Comparison of ENCODE assay signal across 1 cellular context in the genomic region with DNA sequence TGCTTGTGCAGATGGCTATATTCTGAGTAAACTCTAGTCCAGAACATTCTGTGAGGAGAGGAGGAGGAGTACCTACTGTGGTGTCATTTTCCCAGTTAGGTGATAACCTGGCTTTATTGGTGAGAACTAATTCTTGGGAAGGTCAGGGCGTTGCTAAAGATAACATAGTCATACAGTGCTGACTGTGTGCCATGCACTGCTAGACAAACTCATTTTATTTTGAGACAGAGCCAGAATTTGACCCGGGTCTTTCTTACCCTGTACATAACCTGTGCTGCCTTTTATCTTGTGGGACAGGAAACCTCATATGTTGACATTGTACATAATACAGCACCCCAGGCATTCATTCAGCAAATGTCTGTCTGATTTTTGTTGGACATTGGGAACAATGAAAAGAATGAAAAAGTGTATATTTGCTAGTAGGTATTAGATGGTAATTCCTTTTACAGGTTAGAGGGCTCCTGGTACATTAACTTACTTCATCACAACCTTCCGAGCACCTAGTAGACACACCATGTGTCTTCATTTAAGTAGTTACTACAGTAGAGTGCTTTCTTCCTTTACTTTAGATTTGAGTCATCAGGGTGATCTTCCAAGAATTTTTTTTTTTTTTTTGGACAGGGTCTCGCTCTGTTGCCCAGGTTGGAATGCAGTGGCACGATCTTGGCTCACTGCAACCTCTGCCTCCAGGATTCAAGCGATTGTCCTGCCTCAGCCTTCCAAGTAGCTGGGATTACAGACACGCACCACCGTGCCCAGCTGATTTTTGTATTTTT.
TF ChIP-seq lines count a peak whose summit lies in the region.

No MANE protein-coding gene starts in this region.

TF ChIP-seq in HepG2, 621 proteins besides CTCF, POLR2A, EP300 and RAD21 (continued from another document and continues in another):
- TF ChIP-seq, protein P1, sequence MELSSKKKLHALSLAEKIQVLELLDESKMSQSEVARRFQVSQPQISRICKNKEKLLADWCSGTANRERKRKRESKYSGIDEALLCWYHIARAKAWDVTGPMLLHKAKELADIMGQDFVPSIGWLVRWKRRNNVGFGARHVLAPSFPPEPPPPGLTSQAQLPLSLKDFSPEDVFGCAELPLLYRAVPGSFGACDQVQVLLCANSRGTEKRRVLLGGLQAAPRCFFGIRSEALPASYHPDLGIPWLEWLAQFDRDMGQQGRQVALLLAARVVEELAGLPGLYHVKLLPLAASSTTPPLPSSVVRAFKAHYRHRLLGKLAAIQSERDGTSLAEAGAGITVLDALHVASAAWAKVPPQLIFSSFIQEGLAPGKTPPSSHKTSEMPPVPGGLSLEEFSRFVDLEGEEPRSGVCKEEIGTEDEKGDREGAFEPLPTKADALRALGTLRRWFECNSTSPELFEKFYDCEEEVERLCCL (CRISPR knock-in tag; IDR thresholded peaks at IDR 0.05; ENCODE audit: borderline replicate concordance): no peak
- TF ChIP-seq RORA (CRISPR knock-in tag; IDR thresholded peaks at IDR 0.05) (no peak), ZNF343 (CRISPR knock-in tag; IDR thresholded peaks at IDR 0.05) (no peak), SP1 (IDR thresholded peaks at IDR 0.05) (no peak), SP1 (CRISPR knock-in tag; IDR thresholded peaks at IDR 0.05) (no peak), PHB2 (IDR thresholded peaks at IDR 0.05; ENCODE audit: partially characterized antibody) (no peak), ZNF782 (CRISPR knock-in tag; IDR thresholded peaks at IDR 0.05; ENCODE audit: borderline replicate concordance) (no peak), ZMYM2 (CRISPR knock-in tag; IDR thresholded peaks at IDR 0.05) (no peak), ERF (CRISPR knock-in tag; IDR thresholded peaks at IDR 0.05) (no peak), ZNF510 (CRISPR knock-in tag; IDR thresholded peaks at IDR 0.05; ENCODE audit: low read depth) (no peak), FOXK2 (IDR thresholded peaks at IDR 0.05) (no peak), AGO1 (IDR thresholded peaks at IDR 0.05; ENCODE audit: low read depth, low read length, poor library complexity, severe bottlenecking) (no peak), ZNF777 (CRISPR knock-in tag; IDR thresholded peaks at IDR 0.05) (no peak), ZNF329 (CRISPR knock-in tag; IDR thresholded peaks at IDR 0.05; ENCODE audit: low read depth) (no peak), ZNF674 (CRISPR knock-in tag; IDR thresholded peaks at IDR 0.05; ENCODE audit: low read depth) (no peak), KLF12 (CRISPR knock-in tag; IDR thresholded peaks at IDR 0.05; ENCODE audit: borderline replicate concordance) (no peak), ATAD3A (CRISPR knock-in tag; IDR thresholded peaks at IDR 0.05) (no peak), GLI4 (CRISPR knock-in tag; IDR thresholded peaks at IDR 0.05; ENCODE audit: borderline replicate concordance) (no peak), PHF21A (CRISPR knock-in tag; IDR thresholded peaks at IDR 0.05) (peak; percentile 63; the same call in 1 of the 2 replicates), SUZ12 (IDR thresholded peaks at IDR 0.05; ENCODE audit: low read depth, low read length) (no peak), GABPB1 (CRISPR knock-in tag; IDR thresholded peaks at IDR 0.05) (no peak), NAIF1 (CRISPR knock-in tag; IDR thresholded peaks at IDR 0.05; ENCODE audit: borderline replicate concordance) (no peak), ZC3H4 (CRISPR knock-in tag; IDR thresholded peaks at IDR 0.05; ENCODE audit: borderline replicate concordance) (no peak)
- TF ChIP-seq, protein P2, sequence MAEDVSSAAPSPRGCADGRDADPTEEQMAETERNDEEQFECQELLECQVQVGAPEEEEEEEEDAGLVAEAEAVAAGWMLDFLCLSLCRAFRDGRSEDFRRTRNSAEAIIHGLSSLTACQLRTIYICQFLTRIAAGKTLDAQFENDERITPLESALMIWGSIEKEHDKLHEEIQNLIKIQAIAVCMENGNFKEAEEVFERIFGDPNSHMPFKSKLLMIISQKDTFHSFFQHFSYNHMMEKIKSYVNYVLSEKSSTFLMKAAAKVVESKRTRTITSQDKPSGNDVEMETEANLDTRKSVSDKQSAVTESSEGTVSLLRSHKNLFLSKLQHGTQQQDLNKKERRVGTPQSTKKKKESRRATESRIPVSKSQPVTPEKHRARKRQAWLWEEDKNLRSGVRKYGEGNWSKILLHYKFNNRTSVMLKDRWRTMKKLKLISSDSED (CRISPR knock-in tag; IDR thresholded peaks at IDR 0.05): no peak
- TF ChIP-seq, protein P3, sequence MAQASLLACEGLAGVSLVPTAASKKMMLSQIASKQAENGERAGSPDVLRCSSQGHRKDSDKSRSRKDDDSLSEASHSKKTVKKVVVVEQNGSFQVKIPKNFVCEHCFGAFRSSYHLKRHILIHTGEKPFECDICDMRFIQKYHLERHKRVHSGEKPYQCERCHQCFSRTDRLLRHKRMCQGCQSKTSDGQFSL (CRISPR knock-in tag; IDR thresholded peaks at IDR 0.05): no peak
- TF ChIP-seq, protein P4, sequence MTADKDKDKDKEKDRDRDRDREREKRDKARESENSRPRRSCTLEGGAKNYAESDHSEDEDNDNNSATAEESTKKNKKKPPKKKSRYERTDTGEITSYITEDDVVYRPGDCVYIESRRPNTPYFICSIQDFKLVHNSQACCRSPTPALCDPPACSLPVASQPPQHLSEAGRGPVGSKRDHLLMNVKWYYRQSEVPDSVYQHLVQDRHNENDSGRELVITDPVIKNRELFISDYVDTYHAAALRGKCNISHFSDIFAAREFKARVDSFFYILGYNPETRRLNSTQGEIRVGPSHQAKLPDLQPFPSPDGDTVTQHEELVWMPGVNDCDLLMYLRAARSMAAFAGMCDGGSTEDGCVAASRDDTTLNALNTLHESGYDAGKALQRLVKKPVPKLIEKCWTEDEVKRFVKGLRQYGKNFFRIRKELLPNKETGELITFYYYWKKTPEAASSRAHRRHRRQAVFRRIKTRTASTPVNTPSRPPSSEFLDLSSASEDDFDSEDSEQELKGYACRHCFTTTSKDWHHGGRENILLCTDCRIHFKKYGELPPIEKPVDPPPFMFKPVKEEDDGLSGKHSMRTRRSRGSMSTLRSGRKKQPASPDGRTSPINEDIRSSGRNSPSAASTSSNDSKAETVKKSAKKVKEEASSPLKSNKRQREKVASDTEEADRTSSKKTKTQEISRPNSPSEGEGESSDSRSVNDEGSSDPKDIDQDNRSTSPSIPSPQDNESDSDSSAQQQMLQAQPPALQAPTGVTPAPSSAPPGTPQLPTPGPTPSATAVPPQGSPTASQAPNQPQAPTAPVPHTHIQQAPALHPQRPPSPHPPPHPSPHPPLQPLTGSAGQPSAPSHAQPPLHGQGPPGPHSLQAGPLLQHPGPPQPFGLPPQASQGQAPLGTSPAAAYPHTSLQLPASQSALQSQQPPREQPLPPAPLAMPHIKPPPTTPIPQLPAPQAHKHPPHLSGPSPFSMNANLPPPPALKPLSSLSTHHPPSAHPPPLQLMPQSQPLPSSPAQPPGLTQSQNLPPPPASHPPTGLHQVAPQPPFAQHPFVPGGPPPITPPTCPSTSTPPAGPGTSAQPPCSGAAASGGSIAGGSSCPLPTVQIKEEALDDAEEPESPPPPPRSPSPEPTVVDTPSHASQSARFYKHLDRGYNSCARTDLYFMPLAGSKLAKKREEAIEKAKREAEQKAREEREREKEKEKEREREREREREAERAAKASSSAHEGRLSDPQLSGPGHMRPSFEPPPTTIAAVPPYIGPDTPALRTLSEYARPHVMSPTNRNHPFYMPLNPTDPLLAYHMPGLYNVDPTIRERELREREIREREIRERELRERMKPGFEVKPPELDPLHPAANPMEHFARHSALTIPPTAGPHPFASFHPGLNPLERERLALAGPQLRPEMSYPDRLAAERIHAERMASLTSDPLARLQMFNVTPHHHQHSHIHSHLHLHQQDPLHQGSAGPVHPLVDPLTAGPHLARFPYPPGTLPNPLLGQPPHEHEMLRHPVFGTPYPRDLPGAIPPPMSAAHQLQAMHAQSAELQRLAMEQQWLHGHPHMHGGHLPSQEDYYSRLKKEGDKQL (CRISPR knock-in tag; IDR thresholded peaks at IDR 0.05; ENCODE audit: low read depth): peak; percentile 17; the same call in 1 of the 2 replicates
- TF ChIP-seq, protein P5, sequence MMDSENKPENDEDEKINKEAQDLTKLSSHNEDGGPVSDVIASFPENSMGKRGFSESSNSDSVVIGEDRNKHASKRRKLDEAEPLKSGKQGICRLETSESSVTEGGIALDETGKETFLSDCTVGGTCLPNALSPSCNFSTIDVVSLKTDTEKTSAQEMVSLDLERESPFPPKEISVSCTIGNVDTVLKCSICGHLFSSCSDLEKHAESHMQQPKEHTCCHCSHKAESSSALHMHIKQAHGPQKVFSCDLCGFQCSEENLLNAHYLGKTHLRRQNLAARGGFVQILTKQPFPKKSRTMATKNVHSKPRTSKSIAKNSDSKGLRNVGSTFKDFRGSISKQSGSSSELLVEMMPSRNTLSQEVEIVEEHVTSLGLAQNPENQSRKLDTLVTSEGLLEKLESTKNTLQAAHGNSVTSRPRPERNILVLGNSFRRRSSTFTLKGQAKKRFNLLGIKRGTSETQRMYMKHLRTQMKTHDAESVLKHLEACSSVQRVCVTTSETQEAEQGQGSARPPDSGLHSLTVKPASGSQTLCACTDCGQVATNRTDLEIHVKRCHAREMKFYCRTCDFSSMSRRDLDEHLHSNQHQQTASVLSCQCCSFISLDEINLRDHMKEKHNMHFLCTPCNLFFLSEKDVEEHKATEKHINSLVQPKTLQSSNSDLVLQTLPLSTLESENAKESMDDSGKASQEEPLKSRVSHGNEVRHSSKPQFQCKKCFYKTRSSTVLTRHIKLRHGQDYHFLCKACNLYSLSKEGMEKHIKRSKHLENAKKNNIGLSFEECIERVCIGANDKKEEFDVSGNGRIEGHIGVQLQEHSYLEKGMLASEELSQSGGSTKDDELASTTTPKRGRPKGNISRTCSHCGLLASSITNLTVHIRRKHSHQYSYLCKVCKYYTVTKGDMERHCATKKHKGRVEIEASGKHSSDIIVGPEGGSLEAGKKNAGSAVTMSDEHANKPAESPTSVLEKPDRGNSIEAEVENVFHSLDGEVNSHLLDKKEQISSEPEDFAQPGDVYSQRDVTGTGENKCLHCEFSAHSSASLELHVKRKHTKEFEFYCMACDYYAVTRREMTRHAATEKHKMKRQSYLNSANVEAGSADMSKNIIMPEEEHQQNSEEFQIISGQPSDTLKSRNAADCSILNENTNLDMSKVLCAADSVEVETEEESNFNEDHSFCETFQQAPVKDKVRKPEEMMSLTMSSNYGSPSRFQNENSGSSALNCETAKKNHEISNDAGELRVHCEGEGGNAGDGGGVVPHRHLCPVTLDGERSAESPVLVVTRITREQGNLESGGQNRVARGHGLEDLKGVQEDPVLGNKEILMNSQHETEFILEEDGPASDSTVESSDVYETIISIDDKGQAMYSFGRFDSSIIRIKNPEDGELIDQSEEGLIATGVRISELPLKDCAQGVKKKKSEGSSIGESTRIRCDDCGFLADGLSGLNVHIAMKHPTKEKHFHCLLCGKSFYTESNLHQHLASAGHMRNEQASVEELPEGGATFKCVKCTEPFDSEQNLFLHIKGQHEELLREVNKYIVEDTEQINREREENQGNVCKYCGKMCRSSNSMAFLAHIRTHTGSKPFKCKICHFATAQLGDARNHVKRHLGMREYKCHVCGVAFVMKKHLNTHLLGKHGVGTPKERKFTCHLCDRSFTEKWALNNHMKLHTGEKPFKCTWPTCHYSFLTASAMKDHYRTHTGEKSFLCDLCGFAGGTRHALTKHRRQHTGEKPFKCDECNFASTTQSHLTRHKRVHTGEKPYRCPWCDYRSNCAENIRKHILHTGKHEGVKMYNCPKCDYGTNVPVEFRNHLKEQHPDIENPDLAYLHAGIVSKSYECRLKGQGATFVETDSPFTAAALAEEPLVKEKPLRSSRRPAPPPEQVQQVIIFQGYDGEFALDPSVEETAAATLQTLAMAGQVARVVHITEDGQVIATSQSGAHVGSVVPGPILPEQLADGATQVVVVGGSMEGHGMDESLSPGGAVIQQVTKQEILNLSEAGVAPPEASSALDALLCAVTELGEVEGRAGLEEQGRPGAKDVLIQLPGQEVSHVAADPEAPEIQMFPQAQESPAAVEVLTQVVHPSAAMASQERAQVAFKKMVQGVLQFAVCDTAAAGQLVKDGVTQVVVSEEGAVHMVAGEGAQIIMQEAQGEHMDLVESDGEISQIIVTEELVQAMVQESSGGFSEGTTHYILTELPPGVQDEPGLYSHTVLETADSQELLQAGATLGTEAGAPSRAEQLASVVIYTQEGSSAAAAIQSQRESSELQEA (CRISPR knock-in tag; IDR thresholded peaks at IDR 0.05; ENCODE audit: not compliant biosample characterization): no peak
- TF ChIP-seq, protein P6, sequence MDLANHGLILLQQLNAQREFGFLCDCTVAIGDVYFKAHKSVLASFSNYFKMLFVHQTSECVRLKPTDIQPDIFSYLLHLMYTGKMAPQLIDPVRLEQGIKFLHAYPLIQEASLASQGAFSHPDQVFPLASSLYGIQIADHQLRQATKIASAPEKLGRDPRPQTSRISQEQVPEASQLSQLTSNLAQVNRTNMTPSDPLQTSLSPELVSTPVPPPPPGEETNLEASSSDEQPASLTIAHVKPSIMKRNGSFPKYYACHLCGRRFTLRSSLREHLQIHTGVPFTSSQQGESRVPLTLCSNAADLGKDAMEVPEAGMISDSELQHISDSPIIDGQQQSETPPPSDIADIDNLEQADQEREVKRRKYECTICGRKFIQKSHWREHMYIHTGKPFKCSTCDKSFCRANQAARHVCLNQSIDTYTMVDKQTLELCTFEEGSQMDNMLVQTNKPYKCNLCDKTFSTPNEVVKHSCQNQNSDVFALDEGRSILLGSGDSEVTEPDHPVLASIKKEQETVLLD (CRISPR knock-in tag; IDR thresholded peaks at IDR 0.05; ENCODE audit: low read depth): no peak
- TF ChIP-seq, protein P7, sequence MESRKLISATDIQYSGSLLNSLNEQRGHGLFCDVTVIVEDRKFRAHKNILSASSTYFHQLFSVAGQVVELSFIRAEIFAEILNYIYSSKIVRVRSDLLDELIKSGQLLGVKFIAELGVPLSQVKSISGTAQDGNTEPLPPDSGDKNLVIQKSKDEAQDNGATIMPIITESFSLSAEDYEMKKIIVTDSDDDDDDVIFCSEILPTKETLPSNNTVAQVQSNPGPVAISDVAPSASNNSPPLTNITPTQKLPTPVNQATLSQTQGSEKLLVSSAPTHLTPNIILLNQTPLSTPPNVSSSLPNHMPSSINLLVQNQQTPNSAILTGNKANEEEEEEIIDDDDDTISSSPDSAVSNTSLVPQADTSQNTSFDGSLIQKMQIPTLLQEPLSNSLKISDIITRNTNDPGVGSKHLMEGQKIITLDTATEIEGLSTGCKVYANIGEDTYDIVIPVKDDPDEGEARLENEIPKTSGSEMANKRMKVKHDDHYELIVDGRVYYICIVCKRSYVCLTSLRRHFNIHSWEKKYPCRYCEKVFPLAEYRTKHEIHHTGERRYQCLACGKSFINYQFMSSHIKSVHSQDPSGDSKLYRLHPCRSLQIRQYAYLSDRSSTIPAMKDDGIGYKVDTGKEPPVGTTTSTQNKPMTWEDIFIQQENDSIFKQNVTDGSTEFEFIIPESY (CRISPR knock-in tag; IDR thresholded peaks at IDR 0.05): no peak
- TF ChIP-seq, protein P8, sequence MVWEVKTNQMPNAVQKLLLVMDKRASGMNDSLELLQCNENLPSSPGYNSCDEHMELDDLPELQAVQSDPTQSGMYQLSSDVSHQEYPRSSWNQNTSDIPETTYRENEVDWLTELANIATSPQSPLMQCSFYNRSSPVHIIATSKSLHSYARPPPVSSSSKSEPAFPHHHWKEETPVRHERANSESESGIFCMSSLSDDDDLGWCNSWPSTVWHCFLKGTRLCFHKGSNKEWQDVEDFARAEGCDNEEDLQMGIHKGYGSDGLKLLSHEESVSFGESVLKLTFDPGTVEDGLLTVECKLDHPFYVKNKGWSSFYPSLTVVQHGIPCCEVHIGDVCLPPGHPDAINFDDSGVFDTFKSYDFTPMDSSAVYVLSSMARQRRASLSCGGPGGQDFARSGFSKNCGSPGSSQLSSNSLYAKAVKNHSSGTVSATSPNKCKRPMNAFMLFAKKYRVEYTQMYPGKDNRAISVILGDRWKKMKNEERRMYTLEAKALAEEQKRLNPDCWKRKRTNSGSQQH (CRISPR knock-in tag; IDR thresholded peaks at IDR 0.05; ENCODE audit: low read depth): no peak
